Comparison of ENCODE assay signal across 9 cellular contexts in the genomic region with DNA sequence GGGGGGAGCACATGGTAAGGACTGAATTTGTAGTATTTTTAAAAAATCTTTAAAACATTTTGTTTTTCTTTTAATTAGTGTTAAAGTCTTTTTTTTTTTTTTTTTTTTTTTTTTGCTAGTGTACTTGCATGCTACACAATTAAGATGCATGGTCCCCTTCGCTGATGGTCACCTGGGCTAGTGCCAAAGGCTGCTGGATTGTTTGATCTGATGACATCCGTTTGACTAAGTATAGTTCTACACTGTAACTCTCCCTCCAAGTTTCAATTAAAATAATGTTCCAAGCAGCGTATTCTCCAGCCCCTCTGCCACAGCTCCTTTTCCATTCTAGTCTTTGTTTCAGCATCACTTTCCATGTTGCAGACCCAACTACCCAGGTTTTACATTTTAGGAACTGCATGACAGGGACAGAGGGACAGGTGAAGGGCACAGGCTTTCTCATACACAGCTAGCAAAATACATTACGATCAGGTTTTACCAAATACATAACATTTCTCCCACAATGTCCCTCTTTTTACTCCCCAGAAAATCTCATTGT.
DNase-seq lines count a peak whose midpoint lies in the region; ATAC-seq and TF ChIP-seq lines count a peak whose summit lies in the region.
"Had no signal": no experiment of that assay in that cellular context is flagged by ENCODE, and none has a peak within 500 bp of the region (broad histone marks: within the 10 kb centered on the region; RNA-seq: fewer than 3 reads in every experiment).

No MANE protein-coding gene starts in this region.

- peak overlapping the region; percentile 56 for H2AFZ ChIP-seq in DND-41 (ENCODE audit: low read depth, low read length)
- peak overlapping the region; percentile 75 for H2AFZ ChIP-seq in neuron (ENCODE audit: low read depth, low read length)

- H3K36me3 ChIP-seq in DND-41 (ENCODE audit: insufficient read depth, low read length) (no peaks in the 10 kb centered on the region), endocrine pancreas (ENCODE audit: control insufficient read depth, insufficient read depth, low read length) (no peaks in the 10 kb centered on the region), neuron (ENCODE audit: insufficient read depth, low read length) (no peaks in the 10 kb centered on the region)
- H3K36me3 ChIP-seq: SJSA1 had no signal

- peak overlapping the region; percentile 23 to 63; a peak in 3 of 4 replicates for H3K4me3 ChIP-seq in DND-41 (ENCODE audit: low read depth in 1 of 2, low read length in 2 of 2)
- H3K4me3 ChIP-seq in endocrine pancreas (ENCODE audit: control insufficient read depth, insufficient read depth, low read length), result peak overlapping the region; percentile 79
- peak overlapping the region; percentile 64 for H3K4me3 ChIP-seq in neuron (ENCODE audit: low read length)

- no peaks in the 10 kb centered on the region for H4K20me1 ChIP-seq in DND-41 (ENCODE audit: insufficient read depth, low read length)

- DNase-seq in DND-41 (no peak), NCI-H146 (lab: John Stamatoyannopoulos, UW) (peak; percentile 59), pons (ENCODE audit: low spot score) (no peak), NCI-H2107 treated with DMSO at 0.1 percent for 48 hours (lab: John Stamatoyannopoulos, UW; ENCODE audit: unreplicated experiment) (no peak)

- H3K9ac ChIP-seq in DND-41 (ENCODE audit: low read depth, low read length) (peak overlapping the region; percentile 60), endocrine pancreas (ENCODE audit: control insufficient read depth, insufficient read depth, low read length) (peak overlapping the region; percentile 44)

- no peak overlapping the region for H3K27ac ChIP-seq in DND-41 (ENCODE audit: low read length)
- H3K27ac ChIP-seq: SJSA1 had no signal

- H3K4me2 ChIP-seq in DND-41 (ENCODE audit: insufficient read depth, low read length), result peak overlapping the region; percentile 73

- H3K4me1 ChIP-seq in DND-41 (ENCODE audit: insufficient read depth, low read length) (peaks cover 20% of the 10 kb centered on the region), endocrine pancreas (ENCODE audit: control insufficient read depth, insufficient read depth, low read length) (peaks cover 3% of the 10 kb centered on the region), neuron (ENCODE audit: insufficient read depth, low read length) (peaks cover 18% of the 10 kb centered on the region)

- 0 out of 2 replicates have a peak, but pooled peaks cover 2% of the 10 kb centered on the region for H3K79me2 ChIP-seq in DND-41 (ENCODE audit: insufficient read depth, low read length)

- H3K27me3 ChIP-seq in DND-41 (ENCODE audit: insufficient read depth, low read length, poor library complexity), result no peaks in the 10 kb centered on the region
- no peaks in the 10 kb centered on the region for H3K27me3 ChIP-seq in endocrine pancreas (ENCODE audit: control insufficient read depth, insufficient read depth, low read length)
- no peaks in the 10 kb centered on the region for H3K27me3 ChIP-seq in neuron (ENCODE audit: insufficient read depth, low read length)

- no peak for TF ChIP-seq CTCF in DND-41 (IDR thresholded peaks at IDR 0.05; ENCODE audit: borderline replicate concordance, extremely low read depth, low read length, poor library complexity, severe bottlenecking)

- no peaks in the 10 kb centered on the region for H3K9me3 ChIP-seq in DND-41 (ENCODE audit: insufficient read depth, low read length, severe bottlenecking)
- no peaks in the 10 kb centered on the region for H3K9me3 ChIP-seq in endocrine pancreas (ENCODE audit: control insufficient read depth, low read length)
- H3K9me3 ChIP-seq in neuron (ENCODE audit: low read length), result no peaks in the 10 kb centered on the region
- H3K9me3 ChIP-seq: SJSA1 had no signal

- ATAC-seq in DND-41 (ENCODE audit: insufficient read depth, low read depth), result no peak
- no peak for ATAC-seq in GM19023 (IDR thresholded peaks at IDR 0.05; ENCODE audit: unreplicated experiment)
- ATAC-seq in HG03097 (IDR thresholded peaks at IDR 0.05; ENCODE audit: low FRiP score, unreplicated experiment), result no peak
